Comparison of ENCODE assay signal across 9 cellular contexts in genomic region chr19:58545286-58546068, GRCh38. TPM values are rescaled to one million over a fixed set of nuclear protein-coding genes. Genes with fewer than 3 reads are reported as not detected.
A peak's percentile ranks its signal among the peaks of the same experiment; 100 is the strongest.
DNase-seq lines count a peak whose midpoint lies in the region; ATAC-seq and TF ChIP-seq lines count a peak whose summit lies in the region.
"Had no signal": no experiment of that assay in that cellular context is flagged by ENCODE, and none has a peak within 500 bp of the region (broad histone marks: within the 10 kb centered on the region; RNA-seq: fewer than 3 reads in every experiment).

No MANE protein-coding gene starts in this region.

- H3K27ac ChIP-seq in A673 (ENCODE audit: low read depth, low read length, poor library complexity, severe bottlenecking) = peak overlapping the region; percentile 85
- peak overlapping the region; percentile 40 for H3K27ac ChIP-seq in KMS-11

- H4K20me1 ChIP-seq in KMS-11 (ENCODE audit: insufficient read depth) = peaks cover 27% of the 10 kb centered on the region

- DNase-seq in A673 (ENCODE audit: low spot score) (no peak), choroid plexus epithelial cell (ENCODE audit: low read depth) (no peak), kidney glomerular epithelial cell (lab: John Stamatoyannopoulos, UW) (no peak), T-helper 9 cell (no peak), HEK293T (ENCODE audit: extremely low spot score) (no peak)
- DNase-seq: retina had no signal

- no peak overlapping the region for H2AFZ ChIP-seq in KMS-11 (ENCODE audit: low read depth)

- H3K36me3 ChIP-seq in A673 (ENCODE audit: insufficient read depth, low read length, poor library complexity, severe bottlenecking) = peaks cover 58% of the 10 kb centered on the region
- H3K36me3 ChIP-seq in KMS-11 (ENCODE audit: insufficient read depth) = peaks cover 17% of the 10 kb centered on the region; the same call in 1 of the 2 replicates
- H3K36me3 ChIP-seq in mucosa of stomach (ENCODE audit: control insufficient read depth, insufficient read depth, low read length) = peaks cover 38% of the 10 kb centered on the region

- BruUV-seq in A673 (replicated peaks; lab: Mats Ljungman, UMichigan) = no TSS peak

- POLR2A ChIA-PET in A673 (lab: Charles Lee; ENCODE audit: low non-redundant PET) = no interaction called here
- POLR2A ChIA-PET in HEK293T (lab: Yijun Ruan, JAX) = interaction anchor here (1.0 to 3.8 kb wide), 5 partner anchors 9 to 183 kb away, joined by 3 to 96 read pairs (median 6); partner anchors contain the start of genes CHMP2A, ZBTB45 and ZNF497

- intact Hi-C loops in A673 (cut with micrococcal nuclease; ENCODE audit: unreplicated experiment) = no loop called here

- H3K27me3 ChIP-seq in A673 (replicated peaks; ENCODE audit: insufficient read depth, low read depth, low read length, poor library complexity) = no peaks in the 10 kb centered on the region
- no peaks in the 10 kb centered on the region; the same call in 1 of the 2 replicates for H3K27me3 ChIP-seq in KMS-11 (ENCODE audit: insufficient read depth, low read depth)
- H3K27me3 ChIP-seq in mucosa of stomach (ENCODE audit: control insufficient read depth, insufficient read depth, low read length) = no peaks in the 10 kb centered on the region

- H3K9me3 ChIP-seq in A673 (ENCODE audit: low read depth, low read length, poor library complexity, severe bottlenecking) = no peaks in the 10 kb centered on the region
- no peaks in the 10 kb centered on the region for H3K9me3 ChIP-seq in mucosa of stomach (ENCODE audit: control insufficient read depth, low read length)

- H3K4me1 ChIP-seq in A673 (ENCODE audit: insufficient read depth, low read length, poor library complexity, severe bottlenecking) (peaks cover 13% of the 10 kb centered on the region), KMS-11 (ENCODE audit: low read depth, poor library complexity, severe bottlenecking) (peaks cover 11% of the 10 kb centered on the region), mucosa of stomach (ENCODE audit: control insufficient read depth, insufficient read depth, low read length) (peaks cover 20% of the 10 kb centered on the region)

- H3K79me2 ChIP-seq in KMS-11 (ENCODE audit: insufficient read depth, low read depth) = peaks cover 49% of the 10 kb centered on the region

- no peak for ATAC-seq in GM21723 (IDR thresholded peaks at IDR 0.05; ENCODE audit: unreplicated experiment)

- H3K4me3 ChIP-seq in A673 (ENCODE audit: low read depth, low read length, poor library complexity, severe bottlenecking) (peak overlapping the region; percentile 100), KMS-11 (IDR thresholded peaks at IDR 0.05; ENCODE audit: insufficient read depth, low read depth, low read length) (peak overlapping the region; percentile 21), choroid plexus epithelial cell (ENCODE audit: low read depth, low read length) (peak overlapping the region; percentile 85), mucosa of stomach (ENCODE audit: low read length) (peak overlapping the region; percentile 78)

- H3K9ac ChIP-seq in KMS-11 = peak overlapping the region; percentile 62; the same call in 1 of the 2 replicates
- peak overlapping the region; percentile 80 for H3K9ac ChIP-seq in mucosa of stomach (ENCODE audit: low read length)

- H3K4me2 ChIP-seq in KMS-11 = peak overlapping the region; percentile 95

- CTCF ChIA-PET in A673 (lab: Charles Lee) = no interaction called here
- CTCF ChIA-PET in HEK293T (lab: Yijun Ruan, JAX) = no interaction called here

- TF ChIP-seq CTCF in A673 (conservative IDR thresholded peaks at IDR 0.05; ENCODE audit: low read depth, low read length) = no peak
- TF ChIP-seq CTCF in KMS-11 (conservative IDR thresholded peaks at IDR 0.05; ENCODE audit: low read depth, low read length) = no peak
- TF ChIP-seq CTCF in choroid plexus epithelial cell (conservative IDR thresholded peaks at IDR 0.05; ENCODE audit: low read depth, low read length) = no peak

TF ChIP-seq in HEK293T, 16 proteins besides CTCF, POLR2A, EP300 and RAD21:
- TF ChIP-seq LEF1 (IDR thresholded peaks at IDR 0.05; ENCODE audit: borderline replicate concordance) = no peak
- TF ChIP-seq ELF4 (IDR thresholded peaks at IDR 0.05) = no peak
- no peak for TF ChIP-seq SUZ12 (IDR thresholded peaks at IDR 0.05)
- no peak for TF ChIP-seq TARDBP (IDR thresholded peaks at IDR 0.05)
- TF ChIP-seq CTBP1 (IDR thresholded peaks at IDR 0.05; ENCODE audit: borderline replicate concordance) = no peak
- no peak for TF ChIP-seq ARNT (IDR thresholded peaks at IDR 0.05)
- TF ChIP-seq FOXA1 (IDR thresholded peaks at IDR 0.05) = no peak
- TF ChIP-seq, protein P1, sequence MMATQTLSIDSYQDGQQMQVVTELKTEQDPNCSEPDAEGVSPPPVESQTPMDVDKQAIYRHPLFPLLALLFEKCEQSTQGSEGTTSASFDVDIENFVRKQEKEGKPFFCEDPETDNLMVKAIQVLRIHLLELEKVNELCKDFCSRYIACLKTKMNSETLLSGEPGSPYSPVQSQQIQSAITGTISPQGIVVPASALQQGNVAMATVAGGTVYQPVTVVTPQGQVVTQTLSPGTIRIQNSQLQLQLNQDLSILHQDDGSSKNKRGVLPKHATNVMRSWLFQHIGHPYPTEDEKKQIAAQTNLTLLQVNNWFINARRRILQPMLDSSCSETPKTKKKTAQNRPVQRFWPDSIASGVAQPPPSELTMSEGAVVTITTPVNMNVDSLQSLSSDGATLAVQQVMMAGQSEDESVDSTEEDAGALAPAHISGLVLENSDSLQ (IDR thresholded peaks at IDR 0.05) = no peak
- no peak for TF ChIP-seq L3MBTL2 (conservative IDR thresholded peaks at IDR 0.05)
- no peak for TF ChIP-seq FOXK2 (IDR thresholded peaks at IDR 0.05)
- TF ChIP-seq HDGF (IDR thresholded peaks at IDR 0.05; ENCODE audit: borderline replicate concordance) = no peak
- no peak for TF ChIP-seq FOXM1 (IDR thresholded peaks at IDR 0.05; ENCODE audit: borderline replicate concordance)
- TF ChIP-seq ZNF384 (IDR thresholded peaks at IDR 0.05) = no peak
- TF ChIP-seq BHLHE40 (IDR thresholded peaks at IDR 0.05; ENCODE audit: borderline replicate concordance) = no peak
- TF ChIP-seq SP1 (IDR thresholded peaks at IDR 0.05) = no peak
- no peak for TF ChIP-seq NFRKB (IDR thresholded peaks at IDR 0.05)

RNA-seq across cellular contexts. Expression of gene TRIM28, which starts 1.6 kb away (rescaled TPM):
- 985 and 1,038 TPM in 2 replicates for total RNA-seq in A673 (2021)

RNA-seq across cellular contexts. Expression of gene CHMP2A, which starts 9.4 kb away (rescaled TPM):
- total RNA-seq in A673 (2021) = 57.6 and 69.8 TPM in 2 replicates

RNA-seq across cellular contexts. Expression of gene UBE2M, which starts 12.9 kb away (rescaled TPM):
- 182 and 185 TPM in 2 replicates for total RNA-seq in A673 (2021)

RNA-seq across cellular contexts. Expression of gene ZBTB45, which starts 25.9 kb away (rescaled TPM):
- 24.3 and 25.0 TPM in 2 replicates for total RNA-seq in A673 (2021)

RNA-seq across cellular contexts. Expression of gene MZF1, which starts 27.7 kb away (rescaled TPM):
- 18.2 and 20.3 TPM in 2 replicates for total RNA-seq in A673 (2021)

Comparison
In these comparisons a context has a peak if more than half of its experiments do, and no peak if none do; other contexts are left out.
1. H3K4me3 ChIP-seq: peak in every context shown above with its lines; median percentile 100 in A673; 85 in choroid plexus epithelial cell; 78 in mucosa of stomach; 21 in KMS-11.